8 cellular contexts compared by ENCODE assay signal in genomic region chr7:22855049-22855392, GRCh38. TPM values are rescaled to one million over a fixed set of nuclear protein-coding genes. Genes with fewer than 3 reads are reported as not detected.
DNase-seq lines count a peak whose midpoint lies in the region; ATAC-seq and TF ChIP-seq lines count a peak whose summit lies in the region.

No MANE protein-coding gene starts in this region.

- peak overlapping the region; percentile 89 for H3K4me3 ChIP-seq in DOHH2 (ENCODE audit: low read length)

- ATAC-seq in HG03135 (IDR thresholded peaks at IDR 0.05; ENCODE audit: unreplicated experiment), result peak; percentile 9
- peak; percentile 5 to 15 for ATAC-seq in naive thymus-derived CD8-positive, alpha-beta T cell
- ATAC-seq in HG02763 (IDR thresholded peaks at IDR 0.05; ENCODE audit: unreplicated experiment), result no peak
- no peak for ATAC-seq in GM21576 (IDR thresholded peaks at IDR 0.05; ENCODE audit: unreplicated experiment)

- peak overlapping the region; percentile 82 for H3K27ac ChIP-seq in DOHH2 (ENCODE audit: low read depth, low read length)

- intact Hi-C loops in MCF 10A (cut with micrococcal nuclease), result no loop called here

- H3K36me3 Mint-ChIP-seq in MCF 10A (ENCODE audit: insufficient read depth, unreplicated experiment), result peaks cover 44% of the 10 kb centered on the region
- H3K36me3 Mint-ChIP-seq in naive thymus-derived CD8-positive, alpha-beta T cell, result peaks cover 0 to 33% (median 0%) of the 10 kb centered on the region in 3 donors

- POLR2A ChIA-PET in MCF 10A (lab: Yijun Ruan, JAX), result interaction anchor here (0.9 to 2.9 kb wide), 16 partner anchors 18 to 327 kb away, joined by 3 to 35 read pairs (median 4); partner anchors contain the start of genes HYCC1, KLHL7 and TOMM7
- POLR2A ChIA-PET in naive thymus-derived CD8-positive, alpha-beta T cell (lab: Charles Lee), result no interaction called here

- TF ChIP-seq CTCF in DOHH2 (IDR thresholded peaks at IDR 0.05; ENCODE audit: low read depth, low read length, poor library complexity, severe bottlenecking) (peak; percentile 32), MCF 10A (IDR thresholded peaks at IDR 0.05; ENCODE audit: unreplicated experiment) (no peak)

- DNase-seq in MCF 10A (ENCODE audit: unreplicated experiment) (no peak), NCI-H187 (lab: John Stamatoyannopoulos, UW) (no peak), GM03348 (ENCODE audit: low spot score) (no peak)
- peak in 1 of 10 donors; percentile 23 for DNase-seq in naive thymus-derived CD8-positive, alpha-beta T cell

- no peaks in the 10 kb centered on the region for H3K27me3 ChIP-seq in DOHH2 (ENCODE audit: control insufficient read depth, low read length)

- no peaks in the 10 kb centered on the region for H3K9me3 ChIP-seq in DOHH2 (ENCODE audit: control insufficient read depth, insufficient read depth, low read length)

- H3K27me3 Mint-ChIP-seq in MCF 10A (ENCODE audit: insufficient read depth, unreplicated experiment), result no peaks in the 10 kb centered on the region
- H3K27me3 Mint-ChIP-seq in naive thymus-derived CD8-positive, alpha-beta T cell, result peaks cover 0 to 2% (median 0%) of the 10 kb centered on the region in 5 donors

- peaks cover 25% of the 10 kb centered on the region for H3K4me1 Mint-ChIP-seq in MCF 10A (ENCODE audit: insufficient read depth, unreplicated experiment)
- peaks cover 11 to 27% (median 26%) of the 10 kb centered on the region in 4 donors for H3K4me1 Mint-ChIP-seq in naive thymus-derived CD8-positive, alpha-beta T cell

- peak overlapping the region; percentile 52 for H3K27ac Mint-ChIP-seq in MCF 10A (ENCODE audit: low read depth, unreplicated experiment)
- H3K27ac Mint-ChIP-seq in naive thymus-derived CD8-positive, alpha-beta T cell, result peak overlapping the region; percentile 44 to 98 (median 94)

- peaks cover 59% of the 10 kb centered on the region for H3K36me3 ChIP-seq in DOHH2 (ENCODE audit: control insufficient read depth, low read length)

- no peaks in the 10 kb centered on the region for H3K9me2 ChIP-seq in DOHH2 (replicated peaks; ENCODE audit: control insufficient read depth, low read length)

- H3K4me1 ChIP-seq in DOHH2 (ENCODE audit: control insufficient read depth, low read length), result peaks cover 48% of the 10 kb centered on the region

- H3K4me3 Mint-ChIP-seq in MCF 10A (ENCODE audit: unreplicated experiment), result peak overlapping the region; percentile 90
- H3K4me3 Mint-ChIP-seq in naive thymus-derived CD8-positive, alpha-beta T cell, result peak overlapping the region; percentile 91 to 98 (median 94)

- peaks cover 28% of the 10 kb centered on the region for H3K79me2 ChIP-seq in DOHH2 (ENCODE audit: control insufficient read depth, low read length)

- H4K20me1 ChIP-seq in DOHH2 (ENCODE audit: control insufficient read depth, insufficient read depth, low read depth, low read length), result no peaks in the 10 kb centered on the region; the same call in 1 of the 2 replicates

- no peaks in the 10 kb centered on the region for H3K9me3 Mint-ChIP-seq in MCF 10A (ENCODE audit: unreplicated experiment)
- H3K9me3 Mint-ChIP-seq in naive thymus-derived CD8-positive, alpha-beta T cell, result no peaks in the 10 kb centered on the region

- CTCF ChIA-PET in MCF 10A (lab: Yijun Ruan, JAX), result interaction anchor here (0.6 to 2.3 kb wide), 9 partner anchors 31 to 917 kb away, joined by 3 to 9 read pairs (median 5); no protein-coding TSS in a partner anchor

- TSS peak; percentile 44 for BruUV-seq in MCF 10A (replicated peaks; lab: Mats Ljungman, UMichigan)

- peak overlapping the region; percentile 87 for H3K4me2 ChIP-seq in DOHH2 (ENCODE audit: low read length)

- H3F3A ChIP-seq in DOHH2 (ENCODE audit: control insufficient read depth, insufficient read depth), result peaks cover 54% of the 10 kb centered on the region

RNA-seq across cellular contexts. Expression of gene TOMM7, which starts 32.4 kb away (rescaled TPM):
- total RNA-seq in MCF 10A (2022), result 376 and 409 TPM in 2 replicates
- total RNA-seq in naive thymus-derived CD8-positive, alpha-beta T cell, result 100 to 1,000 TPM; 675 to 780 TPM
- polyA plus RNA-seq in naive thymus-derived CD8-positive, alpha-beta T cell, result 100 to 1,000 TPM; 309 to 462 (median 320) TPM

Comparison
In these comparisons a context has a peak if more than half of its experiments do, and no peak if none do; other contexts are left out.
1. ATAC-seq: peak in HG03135 (single experiment) and naive thymus-derived CD8-positive, alpha-beta T cell (2 of 2); none in HG02763 (single experiment) and GM21576 (single experiment).